ENCODE assay signal across 28 cellular contexts in genomic region chr6:48200874-48201273, GRCh38.
"Had no signal": no experiment of that assay in that cellular context is flagged by ENCODE, and none has a peak within 500 bp of the region (broad histone marks: within the 10 kb centered on the region; RNA-seq: fewer than 3 reads in every experiment).

No MANE protein-coding gene starts in this region.

- ATAC-seq: activated CD4-positive, alpha-beta T cell treated with anti-CD3 and anti-CD28 coated beads for 36 hours; activated T-helper 17 cell treated with anti-CD3 and anti-CD28 coated beads, Interleukin-2, amount 50 U/mL, for 72 hours; Panc1; Right ventricle myocardium inferior had no signal

- H3K4me3 ChIP-seq: adrenal gland, cardiac muscle cell had no signal

- H3K9ac ChIP-seq: SK-N-SH had no signal

- H3K27me3 ChIP-seq: adrenal gland, brain microvascular endothelial cell, cardiac muscle cell had no signal

- DNase-seq: activated CD4-positive, alpha-beta memory T cell treated with anti-CD3 and anti-CD28 coated beads, Interleukin-2, amount 10 ng/mL, durations not matched to agents 7 days and 5 days; activated CD4-positive, alpha-beta T cell treated with anti-CD3 and anti-CD28 coated beads for 36 hours; activated CD4-positive, alpha-beta T cell treated with anti-CD3 and anti-CD28 coated beads, Interleukin-2, amount 50 U/mL, for 1 hour; activated gamma-delta T cell treated with Interleukin-2 at 50 U/mL for 16 hours; activated naive CD4-positive, alpha-beta T cell treated with anti-CD3 and anti-CD28 coated beads, Interleukin-2, amount 10 ng/mL, durations not matched to agents 7 days and 5 days; activated naive CD8-positive, alpha-beta T cell treated with anti-CD3 and anti-CD28 coated beads for 36 hours; activated T-cell treated with anti-CD3 and anti-CD28 coated beads for 4 hours; activated T-cell treated with anti-CD3 and anti-CD28 coated beads, Interleukin-2, amount 50 U/mL, for 48 hours; adrenal gland; aorta; brain microvascular endothelial cell; MM.1S; NCI-H1105; NCI-H1436 treated with DMSO at 0.1 percent for 48 hours; NCI-H187; NCI-H2081; NCI-H510A treated with DMSO at 0.1 percent for 48 hours; NCI-H69; NK-92 treated with Interleukin-12 subunit alpha and Interleukin-12 subunit beta, amount 100 ng/mL, for 24 hours; OCI-M1; RPMI8226; SK-N-SH; T-helper 1 cell; WERI-Rb-1 had no signal

- H3K4me1 ChIP-seq: adrenal gland had no signal

- H3K9me3 ChIP-seq: adrenal gland, SK-N-SH had no signal

- H3K27ac ChIP-seq: adrenal gland, brain microvascular endothelial cell, cardiac muscle cell, WERI-Rb-1 had no signal

- H3K36me3 ChIP-seq: adrenal gland, brain microvascular endothelial cell, cardiac muscle cell, WERI-Rb-1 had no signal

- H3K4me2 ChIP-seq: SK-N-SH had no signal
